Comparison of ENCODE assay signal across 7 cellular contexts in the genomic region with DNA sequence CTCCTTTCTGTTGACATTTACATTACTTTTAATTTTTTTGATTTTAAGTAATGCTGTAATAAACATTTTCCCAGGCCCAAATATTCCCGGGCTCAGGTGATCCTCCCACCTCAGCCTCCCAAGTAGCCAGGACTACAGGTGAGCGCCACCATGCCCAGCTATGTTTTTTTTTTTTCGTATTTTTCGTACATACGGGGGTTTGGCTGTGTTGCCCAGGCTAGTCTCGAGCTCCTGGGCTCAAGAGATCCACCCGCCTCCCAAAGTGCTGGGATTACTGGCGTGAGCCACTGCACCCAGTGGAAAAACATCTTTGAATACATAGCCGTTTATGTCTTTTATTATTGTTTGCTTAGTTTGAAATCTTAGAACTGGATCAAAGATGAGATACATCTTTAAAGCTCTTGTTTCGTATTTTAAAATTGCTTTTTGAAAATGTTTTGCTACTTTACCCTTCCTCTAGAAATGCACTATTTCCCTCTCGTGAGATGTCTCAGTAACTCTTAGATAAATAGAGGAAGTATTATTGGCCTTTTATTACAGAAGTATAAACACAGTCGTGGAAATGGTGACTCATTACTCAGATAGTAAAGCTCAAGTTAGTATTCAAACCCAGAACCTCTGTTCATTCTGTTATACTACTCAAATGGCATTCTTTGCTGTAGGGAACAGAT. TPM values are rescaled to one million over a fixed set of nuclear protein-coding genes. Genes with fewer than 3 reads are reported as not detected.
DNase-seq lines count a peak whose midpoint lies in the region; ATAC-seq and TF ChIP-seq lines count a peak whose summit lies in the region.

No MANE protein-coding gene starts in this region.

- intact Hi-C loops in body of pancreas (cut with DNase I), result no loop called here

- H3K4me3 Mint-ChIP-seq in memory B cell, result peak overlapping the region; percentile 100

- peak overlapping the region; percentile 66 to 99 (median 88) for H3K27ac ChIP-seq in body of pancreas

- WGBS in body of pancreas, 2 donors, result 17 to 36% methylated on average over 12 of the region's 12 CpGs

- no peaks in the 10 kb centered on the region for H3K27me3 ChIP-seq in body of pancreas

- H3K4me1 Mint-ChIP-seq in memory B cell, result peaks cover 30% of the 10 kb centered on the region

- peaks cover 16% of the 10 kb centered on the region for H3K36me3 Mint-ChIP-seq in memory B cell

- H3K4me1 ChIP-seq in body of pancreas, result peaks cover 28% of the 10 kb centered on the region

- peak; percentile 24 for DNase-seq in GM10266 (ENCODE audit: extremely low spot score)
- peak; percentile 20 for DNase-seq in NCI-H2029 (lab: John Stamatoyannopoulos, UW)
- no peak for DNase-seq in body of pancreas
- peak in 1 of 2 donors; percentile 21 for DNase-seq in memory B cell (ENCODE audit: low spot score in 2 of 2)
- DNase-seq in superior temporal gyrus (ENCODE audit: extremely low spot score), result no peak
- DNase-seq in epidermal melanocyte (ENCODE audit: insufficient read length, low spot score), result no peak

- no peaks in the 10 kb centered on the region for H3K9me3 ChIP-seq in body of pancreas

- H3K36me3 ChIP-seq in body of pancreas (replicated peaks in 1 of 2; ENCODE audit: insufficient read depth in 1 of 2, low read depth in 2 of 2), result no peaks in the 10 kb centered on the region

- H3K27ac Mint-ChIP-seq in memory B cell, result peak overlapping the region; percentile 97

- peaks cover 4% of the 10 kb centered on the region for H3K9me3 Mint-ChIP-seq in memory B cell

- ATAC-seq in body of pancreas, result peak; percentile 17
- peak; percentile 14 for ATAC-seq in memory B cell (ENCODE audit: low read depth)
- no peak for ATAC-seq in HG03139 (IDR thresholded peaks at IDR 0.05; ENCODE audit: unreplicated experiment)

- TF ChIP-seq CTCF in GM10266 (IDR thresholded peaks at IDR 0.05; ENCODE audit: control insufficient read depth, insufficient read depth, low read depth, missing control alignments) (no peak), body of pancreas (IDR thresholded peaks at IDR 0.05) (no peak)

- H3K27me3 Mint-ChIP-seq in memory B cell, result no peaks in the 10 kb centered on the region

- no peak overlapping the region for H3K4me3 ChIP-seq in body of pancreas

- peak in 2 of 3 donors; percentile 28 to 65 for TF ChIP-seq POLR2A in body of pancreas (IDR thresholded peaks at IDR 0.05)

RNA-seq across cellular contexts. Expression of gene SMCHD1, which starts 2.4 kb away (rescaled TPM):
- total RNA-seq in body of pancreas, result 100 to 1,000 TPM in 1 of 2 donors, 10 to 100 TPM in 1; 56.0 to 100 TPM

Comparison
In these comparisons a context has a peak if more than half of its experiments do, and no peak if none do; other contexts are left out.
1. DNase-seq: peak in GM10266 (single experiment) and NCI-H2029 (single experiment); none in body of pancreas (0 of 4), superior temporal gyrus (single experiment) and epidermal melanocyte (single experiment).